ENCODE assay signal across 13 cellular contexts in the genomic region with DNA sequence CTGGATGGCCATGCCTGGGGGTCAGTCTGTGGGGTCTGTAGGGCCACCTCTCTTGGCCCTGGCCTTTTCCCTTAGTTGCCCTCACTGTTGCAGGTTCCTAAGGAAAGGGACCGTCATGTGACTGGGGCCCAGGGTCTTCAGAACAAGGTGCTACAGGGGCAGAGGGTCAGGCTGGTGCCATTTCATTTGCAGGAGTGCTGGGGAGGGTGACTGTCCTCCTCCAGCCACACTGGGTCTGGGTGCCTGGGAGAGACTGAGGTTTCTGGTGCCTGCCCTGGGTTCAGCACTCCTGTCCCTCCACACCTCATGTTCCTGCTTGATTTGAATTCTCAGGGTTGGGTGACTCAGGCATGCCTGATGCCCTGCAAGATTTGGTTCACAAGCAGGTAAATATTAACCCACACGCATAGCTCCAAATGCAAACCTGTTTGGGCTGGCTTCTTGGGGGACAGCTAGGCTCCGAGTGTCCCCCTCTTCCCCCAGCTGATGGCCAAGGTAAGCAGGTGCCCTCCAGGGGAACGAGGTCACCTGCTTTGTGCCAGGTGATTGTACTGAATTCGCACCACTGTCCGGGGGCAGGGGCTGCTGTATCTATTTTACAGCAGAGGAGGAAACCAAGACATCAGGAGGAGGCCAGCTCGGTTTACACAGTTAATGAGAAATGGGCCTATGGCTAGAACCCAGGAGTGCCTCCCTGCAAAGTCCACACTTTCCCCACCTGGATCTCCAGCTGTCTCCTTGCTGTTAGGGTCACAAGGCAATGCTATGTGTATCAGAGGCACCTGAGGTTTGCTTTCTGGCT. TPM values are rescaled to one million over a fixed set of nuclear protein-coding genes. Genes with fewer than 3 reads are reported as not detected.
DNase-seq lines count a peak whose midpoint lies in the region; ATAC-seq and TF ChIP-seq lines count a peak whose summit lies in the region.
"Had no signal": no experiment of that assay in that cellular context is flagged by ENCODE, and none has a peak within 500 bp of the region (broad histone marks: within the 10 kb centered on the region; RNA-seq: fewer than 3 reads in every experiment).

No MANE protein-coding gene starts in this region.

- H3K4me1 ChIP-seq in Peyer's patch (peaks cover 0 to 43% (median 1%) of the 10 kb centered on the region in 4 donors), mucosa of descending colon (ENCODE audit: low read depth) (peaks cover 35% of the 10 kb centered on the region)
- H3K4me1 ChIP-seq: SJCRH30 had no signal

- H3K9me3 Mint-ChIP-seq in type B pancreatic cell, result no peaks in the 10 kb centered on the region
- no peaks in the 10 kb centered on the region for H3K9me3 Mint-ChIP-seq in endothelial cell (ENCODE audit: unreplicated experiment)
- no peaks in the 10 kb centered on the region for H3K9me3 Mint-ChIP-seq in activated CD4-positive, alpha-beta T cell treated with anti-CD3 and anti-CD28 coated beads, Interleukin-2, amount 10 ng/mL, durations not matched to agents 24 days and 14 days

- H3K36me3 Mint-ChIP-seq in type B pancreatic cell, result peaks cover 5% of the 10 kb centered on the region
- H3K36me3 Mint-ChIP-seq in endothelial cell (ENCODE audit: low read depth, unreplicated experiment), result no peaks in the 10 kb centered on the region
- H3K36me3 Mint-ChIP-seq in activated CD4-positive, alpha-beta T cell treated with anti-CD3 and anti-CD28 coated beads, Interleukin-2, amount 10 ng/mL, durations not matched to agents 24 days and 14 days (ENCODE audit: low read depth), result no peaks in the 10 kb centered on the region

- intact Hi-C loops in mucosa of descending colon (cut with DNase I, micrococcal nuclease), result no loop called here
- intact Hi-C loops in activated CD4-positive, alpha-beta T cell treated with anti-CD3 and anti-CD28 coated beads, Interleukin-2, amount 10 ng/mL, durations not matched to agents 24 days and 14 days (cut with micrococcal nuclease), result no loop called here

- TF ChIP-seq POLR2A in Peyer's patch (IDR thresholded peaks at IDR 0.05), result peak in 1 of 2 donors; percentile 37

- H3K4me1 Mint-ChIP-seq in type B pancreatic cell (ENCODE audit: unreplicated experiment), result peaks cover 23% of the 10 kb centered on the region
- peaks cover 3% of the 10 kb centered on the region for H3K4me1 Mint-ChIP-seq in endothelial cell (ENCODE audit: unreplicated experiment)
- no peaks in the 10 kb centered on the region for H3K4me1 Mint-ChIP-seq in activated CD4-positive, alpha-beta T cell treated with anti-CD3 and anti-CD28 coated beads, Interleukin-2, amount 10 ng/mL, durations not matched to agents 24 days and 14 days

- no peak overlapping the region for H3K4me3 ChIP-seq in Peyer's patch
- no peak overlapping the region for H3K4me3 ChIP-seq in mucosa of descending colon
- H3K4me3 ChIP-seq: dorsolateral prefrontal cortex, SJCRH30 had no signal

- no peaks in the 10 kb centered on the region for H3K27me3 ChIP-seq in Peyer's patch
- H3K27me3 ChIP-seq: dorsolateral prefrontal cortex, SJCRH30 had no signal

- no peaks in the 10 kb centered on the region for H3K36me3 ChIP-seq in Peyer's patch
- no peaks in the 10 kb centered on the region for H3K36me3 ChIP-seq in mucosa of descending colon (ENCODE audit: low read depth)
- H3K36me3 ChIP-seq: SJCRH30 had no signal

- H3K9me3 ChIP-seq in Peyer's patch, result no peaks in the 10 kb centered on the region
- H3K9me3 ChIP-seq in mucosa of descending colon, result no peaks in the 10 kb centered on the region
- H3K9me3 ChIP-seq: SJCRH30 had no signal

- H3K27ac ChIP-seq in Peyer's patch (peak overlapping the region; percentile 42 to 82 (median 47)), epithelial cell of prostate (peak overlapping the region; percentile 62)
- H3K27ac ChIP-seq: SJCRH30 had no signal

- H3K27ac Mint-ChIP-seq in type B pancreatic cell (peak overlapping the region; percentile 26), endothelial cell (ENCODE audit: unreplicated experiment) (no peak overlapping the region)
- H3K27ac Mint-ChIP-seq in activated CD4-positive, alpha-beta T cell treated with anti-CD3 and anti-CD28 coated beads, Interleukin-2, amount 10 ng/mL, durations not matched to agents 24 days and 14 days, result no peak overlapping the region

- no peak overlapping the region for H3K4me3 Mint-ChIP-seq in type B pancreatic cell
- H3K4me3 Mint-ChIP-seq in endothelial cell (ENCODE audit: unreplicated experiment), result no peak overlapping the region
- no peak overlapping the region for H3K4me3 Mint-ChIP-seq in activated CD4-positive, alpha-beta T cell treated with anti-CD3 and anti-CD28 coated beads, Interleukin-2, amount 10 ng/mL, durations not matched to agents 24 days and 14 days

- TF ChIP-seq CTCF in Peyer's patch (IDR thresholded peaks at IDR 0.05), result no peak
- no peak for TF ChIP-seq CTCF in mucosa of descending colon (IDR thresholded peaks at IDR 0.05)
- no peak for TF ChIP-seq CTCF in type B pancreatic cell (conservative IDR thresholded peaks at IDR 0.05)
- TF ChIP-seq CTCF in endothelial cell (IDR thresholded peaks at IDR 0.05; ENCODE audit: unreplicated experiment), result no peak

- peak in 1 of 3 donors; percentile 69 for DNase-seq in Peyer's patch
- DNase-seq in epithelial cell of prostate (ENCODE audit: low read depth, low spot score), result peak; percentile 58
- DNase-seq in mucosa of descending colon, result peak in 1 of 3 donors; percentile 45
- DNase-seq in type B pancreatic cell (ENCODE audit: extremely low spot score, unreplicated experiment), result no peak
- DNase-seq in endothelial cell (ENCODE audit: low spot score), result no peak
- DNase-seq in NOMO-1 treated with DMSO at 0.1 percent for 48 hours (lab: John Stamatoyannopoulos, UW; ENCODE audit: unreplicated experiment), result no peak
- DNase-seq in activated CD4-positive, alpha-beta T cell treated with anti-CD3 and anti-CD28 coated beads, Interleukin-2, amount 10 ng/mL, durations not matched to agents 24 days and 14 days, result no peak
- DNase-seq: activated CD4-positive, alpha-beta T cell treated with anti-CD3 and anti-CD28 coated beads, Interleukin-2, amount 50 U/mL, for 1 hour; COR-L47; dorsolateral prefrontal cortex; NCI-H345; SJCRH30; substantia nigra had no signal

- ATAC-seq in mucosa of descending colon, result peak; percentile 82

- no peaks in the 10 kb centered on the region for H3K27me3 Mint-ChIP-seq in type B pancreatic cell
- peaks cover 7% of the 10 kb centered on the region for H3K27me3 Mint-ChIP-seq in endothelial cell (ENCODE audit: unreplicated experiment)
- H3K27me3 Mint-ChIP-seq in activated CD4-positive, alpha-beta T cell treated with anti-CD3 and anti-CD28 coated beads, Interleukin-2, amount 10 ng/mL, durations not matched to agents 24 days and 14 days, result no peaks in the 10 kb centered on the region

RNA-seq across cellular contexts. Expression of a gene that starts 20.3 kb away (rescaled TPM):
- 100 to 1,000 TPM in 3 of 4 donors, 10 to 100 TPM in 1; 72.7 to 177 (median 156) TPM for total RNA-seq in Peyer's patch
- 100 to 1,000 TPM in 2 of 3 donors, 10 to 100 TPM in 1; 87.6 to 146 (median 144) TPM for total RNA-seq in mucosa of descending colon
- total RNA-seq in type B pancreatic cell (ENCODE audit: low replicate concordance), result 36.0 and 48.0 TPM in 2 replicates
- total RNA-seq in endothelial cell (ENCODE audit: unreplicated experiment), result 3.1 TPM
- total RNA-seq in activated CD4-positive, alpha-beta T cell treated with anti-CD3 and anti-CD28 coated beads, Interleukin-2, amount 10 ng/mL, durations not matched to agents 24 days and 14 days, result not detected in 2 replicates
